ENCODE assay signal across 2 cellular contexts in genomic region chr2:102736174-102736606, GRCh38.
TF ChIP-seq lines count a peak whose summit lies in the region.

No MANE protein-coding gene starts in this region.

TF ChIP-seq in IMR-90, 13 proteins besides CTCF, POLR2A, EP300 and RAD21:
- TF ChIP-seq USF2 (IDR thresholded peaks at IDR 0.05; ENCODE audit: low read depth, low read length) (no peak), SMC3 (IDR thresholded peaks at IDR 0.05; ENCODE audit: low read depth, low read length) (no peak), RFX5 (IDR thresholded peaks at IDR 0.05; ENCODE audit: low read depth, low read length) (no peak), MAFK (IDR thresholded peaks at IDR 0.05; ENCODE audit: low read depth, low read length) (no peak), CHD1 (IDR thresholded peaks at IDR 0.05; ENCODE audit: low read depth, low read length) (no peak), MAZ (IDR thresholded peaks at IDR 0.05; ENCODE audit: borderline replicate concordance, low read depth, low read length) (no peak), NFE2L2 (IDR thresholded peaks at IDR 0.05; ENCODE audit: low read depth, low read length) (no peak), BHLHE40 (IDR thresholded peaks at IDR 0.05; ENCODE audit: low read depth, low read length) (no peak)

TF ChIP-seq in SK-N-SH, 30 proteins besides CTCF, POLR2A, EP300 and RAD21:
- TF ChIP-seq RFX5 (IDR thresholded peaks at IDR 0.05; ENCODE audit: low read length) (no peak), FOSL2 (IDR thresholded peaks at IDR 0.05; ENCODE audit: borderline replicate concordance, low read depth) (no peak), FOXM1 (IDR thresholded peaks at IDR 0.05; ENCODE audit: low read depth) (no peak), CHD2 (IDR thresholded peaks at IDR 0.05; ENCODE audit: low read length, partially characterized antibody) (no peak), REST (IDR thresholded peaks at IDR 0.05; ENCODE audit: low read depth, low read length) (no peak), MAX (IDR thresholded peaks at IDR 0.05; ENCODE audit: low read depth) (no peak), NRF1 (IDR thresholded peaks at IDR 0.05; ENCODE audit: low read depth, low read length) (no peak), PBX3 (IDR thresholded peaks at IDR 0.05) (no peak), SMC3 (IDR thresholded peaks at IDR 0.05; ENCODE audit: low read depth, low read length) (no peak), FOXJ3 (CRISPR knock-in tag; IDR thresholded peaks at IDR 0.05) (no peak), MEF2A (IDR thresholded peaks at IDR 0.05; ENCODE audit: borderline replicate concordance, low read depth) (no peak), POLR2AphosphoS5 (IDR thresholded peaks at IDR 0.05; ENCODE audit: low read depth, low read length) (no peak), TCF12 (IDR thresholded peaks at IDR 0.05) (no peak), TEAD4 (IDR thresholded peaks at IDR 0.05; ENCODE audit: borderline replicate concordance, insufficient read depth) (no peak), ZBTB33 (IDR thresholded peaks at IDR 0.05; ENCODE audit: borderline replicate concordance, low read depth) (no peak), IRF3 (IDR thresholded peaks at IDR 0.05; ENCODE audit: low read depth, low read length) (no peak), MXI1 (IDR thresholded peaks at IDR 0.05; ENCODE audit: low read depth, low read length) (no peak)
